14 cellular contexts compared by ENCODE assay signal in the genomic region with DNA sequence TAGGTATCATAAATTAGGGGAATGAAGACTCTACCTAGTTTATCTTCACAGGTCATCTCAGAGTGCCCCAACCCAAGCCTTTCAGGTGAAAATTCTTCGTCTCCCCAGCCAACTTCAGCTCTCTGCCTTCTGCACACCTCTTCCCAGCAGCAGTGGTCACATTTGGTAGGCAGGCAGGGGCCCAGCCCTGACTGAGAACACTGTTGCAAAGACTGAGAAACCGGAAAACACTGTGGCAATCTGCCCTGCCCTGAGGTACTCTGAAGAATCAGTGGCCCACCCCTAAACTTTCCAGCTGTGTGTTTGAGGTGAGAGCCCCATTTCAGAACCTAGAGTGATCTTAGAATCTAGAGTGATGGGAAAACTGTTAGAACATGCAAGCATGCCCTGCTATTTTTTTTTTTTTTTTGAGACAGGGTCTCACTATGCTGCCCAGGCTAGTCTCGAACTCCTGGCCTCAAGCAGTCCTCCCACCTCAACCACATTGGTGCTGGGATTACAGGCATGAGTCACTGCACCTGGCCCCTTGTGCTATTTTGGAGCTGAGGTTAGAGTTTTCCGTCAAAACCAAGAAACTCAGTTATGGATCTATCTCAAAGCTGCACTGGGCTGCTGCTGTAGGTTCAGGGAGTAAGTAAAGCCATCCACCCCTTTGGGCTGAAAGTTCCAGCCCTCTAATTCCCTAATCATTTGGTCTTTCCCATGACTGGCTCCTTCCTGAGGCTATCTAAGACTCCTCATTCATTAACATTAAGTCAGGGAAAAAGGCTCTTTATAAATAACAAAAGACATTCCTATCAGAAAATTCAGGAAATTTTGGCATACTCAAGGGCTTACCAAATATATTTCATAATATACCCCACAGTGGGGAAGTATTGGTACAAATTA. TPM values are rescaled to one million over a fixed set of nuclear protein-coding genes. Genes with fewer than 3 reads are reported as not detected.
A peak's percentile ranks its signal among the peaks of the same experiment; 100 is the strongest.
DNase-seq lines count a peak whose midpoint lies in the region; ATAC-seq and TF ChIP-seq lines count a peak whose summit lies in the region.
"Had no signal": no experiment of that assay in that cellular context is flagged by ENCODE, and none has a peak within 500 bp of the region (broad histone marks: within the 10 kb centered on the region; RNA-seq: fewer than 3 reads in every experiment).

No MANE protein-coding gene starts in this region.

- peaks cover 31% of the 10 kb centered on the region for H3K36me3 Mint-ChIP-seq in activated CD4-positive, alpha-beta T cell treated with anti-CD3 and anti-CD28 coated beads, Interleukin-2, amount 10 ng/mL, durations not matched to agents 7 days and 5 days (ENCODE audit: low read depth)

- H3K27me3 Mint-ChIP-seq in activated CD4-positive, alpha-beta T cell treated with anti-CD3 and anti-CD28 coated beads, Interleukin-2, amount 10 ng/mL, durations not matched to agents 7 days and 5 days = no peaks in the 10 kb centered on the region

- TF ChIP-seq EP300 in stomach (IDR thresholded peaks at IDR 0.05) = no peak

- CTCF ChIA-PET in activated CD4-positive, alpha-beta T cell treated with anti-CD3 and anti-CD28 coated beads, Interleukin-2, amount 10 ng/mL, durations not matched to agents 7 days and 5 days (lab: Charles Lee) = interaction anchor here (0.7 to 1.1 kb wide), 3 partner anchors 9 to 92 kb away, joined by 3 to 4 read pairs (median 3); no protein-coding TSS in a partner anchor

- H3K27me3 ChIP-seq in stomach = no peaks in the 10 kb centered on the region
- no peaks in the 10 kb centered on the region for H3K27me3 ChIP-seq in BE2C
- H3K27me3 ChIP-seq: dorsolateral prefrontal cortex, ovary, SJSA1 had no signal

- H3K9me3 ChIP-seq in stomach (no peaks in the 10 kb centered on the region), BE2C (no peaks in the 10 kb centered on the region)
- H3K9me3 ChIP-seq: ovary, SJSA1 had no signal

- H3K4me3 ChIP-seq in fibroblast of the aortic adventitia (ENCODE audit: low read depth, low read length) (no peak overlapping the region), stomach (no peak overlapping the region), BE2C (ENCODE audit: low read depth, low read length) (no peak overlapping the region)
- H3K4me3 ChIP-seq: ovary, SJSA1 had no signal

- no peak for TF ChIP-seq CTCF in VCaP (conservative IDR thresholded peaks at IDR 0.05)
- TF ChIP-seq CTCF in fibroblast of the aortic adventitia (IDR thresholded peaks at IDR 0.05; ENCODE audit: insufficient read depth, low read length) = no peak
- no peak for TF ChIP-seq CTCF in stomach (IDR thresholded peaks at IDR 0.05)
- TF ChIP-seq CTCF in BE2C (IDR thresholded peaks at IDR 0.05; ENCODE audit: low read depth, low read length) = no peak

- TF ChIP-seq POLR2A in stomach (IDR thresholded peaks at IDR 0.05) = no peak

- no peak for ATAC-seq in GM21390 (IDR thresholded peaks at IDR 0.05; ENCODE audit: unreplicated experiment)

- DNase-seq in activated CD4-positive, alpha-beta T cell treated with anti-CD3 and anti-CD28 coated beads, Interleukin-2, amount 10 ng/mL, durations not matched to agents 7 days and 5 days = peak; percentile 26
- DNase-seq in activated CD4-positive, alpha-beta T cell treated with anti-CD3 and anti-CD28 coated beads, Interleukin-2, amount 50 U/mL, for 4 hours = no peak
- DNase-seq in fibroblast of the aortic adventitia (ENCODE audit: low read depth) (peak; percentile 46), stomach (no peak), BE2C (no peak)
- DNase-seq in NK-92 treated with Interleukin-12 subunit alpha and Interleukin-12 subunit beta, amount 100 ng/mL, for 24 hours (lab: John Stamatoyannopoulos, UW) = no peak
- DNase-seq: ACHN; activated CD8-positive, alpha-beta memory T cell treated with anti-CD3 and anti-CD28 coated beads, Interleukin-2, amount 50 U/mL, for 4 hours; dorsolateral prefrontal cortex; NCI-H345 had no signal

- H3K27ac ChIP-seq in VCaP (peak overlapping the region; percentile 94), stomach (peak overlapping the region in 4 of 5 donors; percentile 95 to 98 (median 98))
- H3K27ac ChIP-seq: SJSA1 had no signal

- intact Hi-C loops in stomach (cut with DNase I; ENCODE audit: low total_unique reads) = no loop called here

- H3K4me3 Mint-ChIP-seq in activated CD4-positive, alpha-beta T cell treated with anti-CD3 and anti-CD28 coated beads, Interleukin-2, amount 10 ng/mL, durations not matched to agents 7 days and 5 days = peak overlapping the region; percentile 48

- peaks cover 42% of the 10 kb centered on the region for H3K4me1 Mint-ChIP-seq in activated CD4-positive, alpha-beta T cell treated with anti-CD3 and anti-CD28 coated beads, Interleukin-2, amount 10 ng/mL, durations not matched to agents 7 days and 5 days

- peaks cover 8 to 10% (median 10%) of the 10 kb centered on the region in 4 donors for H3K36me3 ChIP-seq in stomach
- no peaks in the 10 kb centered on the region for H3K36me3 ChIP-seq in BE2C
- H3K36me3 ChIP-seq: ovary had no signal

- H3K4me1 ChIP-seq in stomach (peaks cover 15 to 31% (median 22%) of the 10 kb centered on the region in 4 donors), BE2C (peaks cover 4% of the 10 kb centered on the region; the same call in 1 of the 2 replicates)

- POLR2A ChIA-PET in activated CD4-positive, alpha-beta T cell treated with anti-CD3 and anti-CD28 coated beads, Interleukin-2, amount 10 ng/mL, durations not matched to agents 7 days and 5 days (lab: Charles Lee) = no interaction called here

- WGBS in stomach, 5 donors = 80 to 92% (median 85%) methylated on average over 4 of the region's 4 CpGs

- no peaks in the 10 kb centered on the region for H3K9me3 Mint-ChIP-seq in activated CD4-positive, alpha-beta T cell treated with anti-CD3 and anti-CD28 coated beads, Interleukin-2, amount 10 ng/mL, durations not matched to agents 7 days and 5 days

- peak overlapping the region; percentile 83 for H3K27ac Mint-ChIP-seq in activated CD4-positive, alpha-beta T cell treated with anti-CD3 and anti-CD28 coated beads, Interleukin-2, amount 10 ng/mL, durations not matched to agents 7 days and 5 days

RNA-seq across cellular contexts. Expression of gene LDHA, which starts 1.7 kb away (rescaled TPM):
- 100 to 1,000 TPM; 879 to 948 TPM for total RNA-seq in activated CD4-positive, alpha-beta T cell treated with anti-CD3 and anti-CD28 coated beads, Interleukin-2, amount 10 ng/mL, durations not matched to agents 7 days and 5 days
- total RNA-seq in fibroblast of the aortic adventitia (ENCODE audit: low replicate concordance) (404 and 1,021 TPM in 2 replicates), stomach (100 to 1,000 TPM; 106 to 367 (median 236) TPM)
- 100 to 1,000 TPM; 263 to 350 (median 334) TPM for polyA plus RNA-seq in stomach
- 7.8 TPM for polyA plus RNA-seq in BE2C (2012; ENCODE audit: insufficient read depth, insufficient read length, low read depth)

RNA-seq across cellular contexts. Expression of gene LDHC, which starts 19.4 kb away (rescaled TPM):
- not detected for total RNA-seq in activated CD4-positive, alpha-beta T cell treated with anti-CD3 and anti-CD28 coated beads, Interleukin-2, amount 10 ng/mL, durations not matched to agents 7 days and 5 days
- 0.33 TPM in 1 of 2 replicates, not detected in the other for total RNA-seq in fibroblast of the aortic adventitia (ENCODE audit: low replicate concordance)
- under 1 TPM in 1 of 5 donors, not detected in 4; 0.73 TPM for total RNA-seq in stomach
- polyA plus RNA-seq in stomach = under 1 TPM in 1 of 3 donors, not detected in 2; 0.81 TPM
- polyA plus RNA-seq in BE2C (2012; ENCODE audit: insufficient read depth, insufficient read length, low read depth) = not detected

Comparison
In these comparisons a context has a peak if more than half of its experiments do, and no peak if none do; other contexts are left out.
1. DNase-seq: peak in activated CD4-positive, alpha-beta T cell treated with anti-CD3 and anti-CD28 coated beads, Interleukin-2, amount 10 ng/mL, durations not matched to agents 7 days and 5 days (single experiment) and fibroblast of the aortic adventitia (single experiment); none in activated CD4-positive, alpha-beta T cell treated with anti-CD3 and anti-CD28 coated beads, Interleukin-2, amount 50 U/mL, for 4 hours (0 of 2), stomach (single experiment), BE2C (single experiment) and NK-92 treated with Interleukin-12 subunit alpha and Interleukin-12 subunit beta, amount 100 ng/mL, for 24 hours (single experiment).